ENCODE assay signal across 18 cellular contexts in the genomic region with DNA sequence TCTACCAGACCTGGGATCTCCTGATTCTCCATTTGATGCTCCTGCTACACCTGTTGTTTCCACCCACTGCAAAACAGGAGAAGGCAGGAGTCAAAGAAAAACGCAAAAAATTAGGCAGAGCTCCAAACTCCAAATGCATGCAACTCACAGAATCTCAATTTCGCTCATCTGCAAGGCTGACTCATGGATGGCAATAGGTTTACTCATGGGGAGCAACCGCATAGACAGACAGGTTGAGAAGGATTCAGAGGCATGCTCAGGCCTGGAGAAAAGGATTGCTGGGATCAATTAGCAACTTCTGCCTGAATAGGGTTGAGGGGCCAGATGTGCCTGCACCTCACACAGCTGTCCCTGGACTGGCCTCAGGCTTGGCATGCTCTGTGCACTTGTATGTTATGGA.
DNase-seq lines count a peak whose midpoint lies in the region; ATAC-seq and TF ChIP-seq lines count a peak whose summit lies in the region.
"Had no signal": no experiment of that assay in that cellular context is flagged by ENCODE, and none has a peak within 500 bp of the region (broad histone marks: within the 10 kb centered on the region; RNA-seq: fewer than 3 reads in every experiment).

No MANE protein-coding gene starts in this region.

- no peaks in the 10 kb centered on the region for H3K27me3 ChIP-seq in heart left ventricle
- H3K27me3 ChIP-seq: cardiac muscle cell had no signal

- no peak overlapping the region for H3K27ac ChIP-seq in heart left ventricle
- H3K27ac ChIP-seq: cardiac muscle cell, lower lobe of right lung had no signal

- peaks cover 0 to 24% (median 5%) of the 10 kb centered on the region in 12 donors for H3K4me1 ChIP-seq in heart left ventricle

- TF ChIP-seq POLR2A in heart left ventricle (IDR thresholded peaks at IDR 0.05) = no peak

- no peak for TF ChIP-seq CTCF in astrocyte of the spinal cord (IDR thresholded peaks at IDR 0.05; ENCODE audit: low read depth, low read length)
- no peak for TF ChIP-seq CTCF in heart left ventricle (IDR thresholded peaks at IDR 0.05)

- H3K36me3 ChIP-seq in heart left ventricle = peaks cover 0 to 6% (median 0%) of the 10 kb centered on the region in 9 donors
- H3K36me3 ChIP-seq: cardiac muscle cell, lower lobe of right lung had no signal

- ATAC-seq in GM19035 (IDR thresholded peaks at IDR 0.05; ENCODE audit: unreplicated experiment) (no peak), heart left ventricle (no peak)
- ATAC-seq: activated CD8-positive, alpha-beta memory T cell treated with anti-CD3 and anti-CD28 coated beads, Interleukin-2, amount 10 ng/mL, durations not matched to agents 7 days and 5 days; lower lobe of right lung; naive thymus-derived CD8-positive, alpha-beta T cell had no signal

- DNase-seq in AG20443 (ENCODE audit: low spot score) = peak; percentile 79
- DNase-seq in M059J (ENCODE audit: low read depth) = peak; percentile 94
- DNase-seq in astrocyte of the spinal cord (ENCODE audit: low read depth, low spot score) = peak; percentile 80
- DNase-seq in hepatic stellate cell (ENCODE audit: low spot score) = peak; percentile 43
- no peak for DNase-seq in COLO668 (lab: John Stamatoyannopoulos, UW; ENCODE audit: unreplicated experiment)
- no peak for DNase-seq in mesenteric fat pad (ENCODE audit: low spot score)
- DNase-seq in heart left ventricle = no peak
- DNase-seq: activated CD4-positive, alpha-beta T cell treated with anti-CD3 and anti-CD28 coated beads for 1 hour; activated CD8-positive, alpha-beta memory T cell treated with anti-CD3 and anti-CD28 coated beads, Interleukin-2, amount 10 ng/mL, durations not matched to agents 7 days and 5 days; activated gamma-delta T cell treated with Interleukin-2 at 50 U/mL for 16 hours; effector CD4-positive, alpha-beta T cell; lower lobe of right lung; naive thymus-derived CD8-positive, alpha-beta T cell; NCI-H1105; NCI-H2171 treated with DMSO at 0.1 percent for 48 hours; Right ventricle myocardium superior had no signal

- in situ Hi-C loops in astrocyte of the spinal cord (cut with HindIII; ENCODE audit: low sequenced_read_pairs) = no loop called here

- peaks cover 0 to 6% (median 0%) of the 10 kb centered on the region in 12 donors for H3K9me3 ChIP-seq in heart left ventricle
- H3K9me3 ChIP-seq: lower lobe of right lung had no signal

- H3K4me3 ChIP-seq in astrocyte of the spinal cord (ENCODE audit: low read depth, low read length) = no peak overlapping the region
- H3K4me3 ChIP-seq in heart left ventricle = no peak overlapping the region
- H3K4me3 ChIP-seq: cardiac muscle cell, lower lobe of right lung had no signal

- 91 to 93% (median 92%) methylated on average over 3 of the region's 3 CpGs for WGBS in heart left ventricle, 4 donors

- intact Hi-C loops in heart left ventricle (cut with DNase I) = no loop called here

Comparison
In these comparisons a context has a peak if more than half of its experiments do, and no peak if none do; other contexts are left out.
1. DNase-seq: peak in AG20443 (single experiment), M059J (single experiment), astrocyte of the spinal cord (single experiment) and hepatic stellate cell (single experiment); none in COLO668 (single experiment), mesenteric fat pad (single experiment) and heart left ventricle (0 of 5).